21 cellular contexts compared by ENCODE assay signal in genomic region chr14:81382517-81383225, GRCh38. TPM values are rescaled to one million over a fixed set of nuclear protein-coding genes. Genes with fewer than 3 reads are reported as not detected.
"Had no signal": no experiment of that assay in that cellular context is flagged by ENCODE, and none has a peak within 500 bp of the region (broad histone marks: within the 10 kb centered on the region; RNA-seq: fewer than 3 reads in every experiment).

No MANE protein-coding gene starts in this region.

- H3K27me3 ChIP-seq: body of pancreas, gastrocnemius medialis, heart left ventricle, tibial artery, uterus had no signal

- H3K9ac ChIP-seq: parathyroid adenoma had no signal

- H3K4me3 ChIP-seq: body of pancreas, gastrocnemius medialis, heart left ventricle, lower lobe of right lung, tibial artery, uterus had no signal

- DNase-seq: activated B cell treated with CpG ODN at 0.5 μM for 24 hours; activated CD4-positive, alpha-beta T cell treated with anti-CD3 and anti-CD28 coated beads, Interleukin-2, amount 10 ng/mL, durations not matched to agents 24 days and 14 days; activated CD8-positive, alpha-beta memory T cell treated with anti-CD3 and anti-CD28 coated beads, Interleukin-2, amount 50 U/mL, for 48 hours; activated CD8-positive, alpha-beta T cell treated with anti-CD3 and anti-CD28 coated beads, Interleukin-2, amount 10 ng/mL, durations not matched to agents 7 days and 5 days; activated gamma-delta T cell; activated T-cell treated with anti-CD3 and anti-CD28 coated beads, Interleukin-2, amount 50 U/mL, for 72 hours; body of pancreas; cortex of kidney; effector CD4-positive, alpha-beta T cell; gastrocnemius medialis; heart left ventricle; left colon; lower lobe of right lung; naive B cell; stimulated activated CD4-positive, alpha-beta T cell treated with anti-CD3 and anti-CD28 coated beads, Interleukin-4, amount 100 ng/mL, for 1 hour; stimulated activated naive B cell treated with anti-CD40 and anti-IgM and Interleukin-4, amounts not matched to agents 10 μg/mL and 1 μg/mL and 100 μg/mL, for 72 hours; T-helper 17 cell; tibial artery; uterus had no signal

- H3K79me2 ChIP-seq: parathyroid adenoma had no signal

- H2AFZ ChIP-seq: parathyroid adenoma had no signal

- H3K36me3 ChIP-seq: gastrocnemius medialis, heart left ventricle, lower lobe of right lung, tibial artery, uterus had no signal

- ATAC-seq: activated CD8-positive, alpha-beta T cell treated with anti-CD3 and anti-CD28 coated beads, Interleukin-2, amount 10 ng/mL, durations not matched to agents 7 days and 5 days; activated naive CD4-positive, alpha-beta T cell treated with anti-CD3 and anti-CD28 coated beads, Interleukin-2, amount 50 U/mL, for 72 hours; activated T-cell treated with anti-CD3 and anti-CD28 coated beads, Interleukin-2, amount 50 U/mL, for 72 hours; body of pancreas; gastrocnemius medialis; heart left ventricle; left colon; lower lobe of right lung; stimulated activated naive B cell treated with anti-CD40 and anti-IgM and Interleukin-4, amounts not matched to agents 10 μg/mL and 1 μg/mL and 100 μg/mL, for 72 hours; T-helper 17 cell had no signal

- H3K27ac ChIP-seq: body of pancreas, gastrocnemius medialis, heart left ventricle, lower lobe of right lung, parathyroid adenoma, tibial artery, uterus had no signal

- H3K4me1 ChIP-seq: body of pancreas, gastrocnemius medialis, heart left ventricle, lower lobe of right lung, parathyroid adenoma, tibial artery, uterus had no signal

- H3K9me3 ChIP-seq: body of pancreas, gastrocnemius medialis, lower lobe of right lung, tibial artery, uterus had no signal

RNA-seq across cellular contexts. Expression of gene STON2, which starts 17.5 kb away (rescaled TPM):
- total RNA-seq: activated B cell treated with CpG ODN at 0.5 μM for 24 hours had no signal
